8 cellular contexts compared by ENCODE assay signal in the genomic region with DNA sequence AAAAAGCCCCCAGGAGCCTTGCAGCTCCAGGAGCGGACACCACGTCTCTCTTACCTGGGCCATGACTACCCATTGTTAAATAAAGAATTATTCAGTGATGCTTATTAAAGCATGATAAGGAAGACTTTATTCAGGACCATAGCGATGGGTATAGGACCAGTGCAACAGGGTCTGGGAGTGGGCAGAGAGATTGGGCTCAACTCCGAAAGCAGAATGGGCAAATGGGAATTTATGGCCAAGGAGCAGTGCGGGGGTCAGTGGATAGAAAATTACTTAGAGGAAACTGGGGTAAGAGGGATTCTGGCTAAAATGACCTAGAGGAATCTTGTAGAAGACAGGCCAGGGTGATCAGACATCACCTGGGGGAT. TPM values are rescaled to one million over a fixed set of nuclear protein-coding genes. Genes with fewer than 3 reads are reported as not detected.
DNase-seq lines count a peak whose midpoint lies in the region; ATAC-seq and TF ChIP-seq lines count a peak whose summit lies in the region.

No MANE protein-coding gene starts in this region.

- no peak overlapping the region for H3K27ac ChIP-seq in ACC112 (ENCODE audit: low read depth, low read length)
- peak overlapping the region; percentile 15 for H3K27ac ChIP-seq in brain microvascular endothelial cell
- H3K27ac ChIP-seq in mesodermal cell (ENCODE audit: low read depth, low read length, severe bottlenecking): no peak overlapping the region

- ATAC-seq in HG02938 (IDR thresholded peaks at IDR 0.05; ENCODE audit: unreplicated experiment) (peak; percentile 9), HG02759 (IDR thresholded peaks at IDR 0.05; ENCODE audit: unreplicated experiment) (no peak)

- in situ Hi-C loops in brain microvascular endothelial cell (cut with HindIII; ENCODE audit: low pct_ligation_motif_present, low sequenced_read_pairs): no loop called here

- TF ChIP-seq CTCF in brain microvascular endothelial cell (IDR thresholded peaks at IDR 0.05; ENCODE audit: low read depth, low read length, missing control alignments): no peak

- WGBS in mesodermal cell (ENCODE audit: insufficient coverage in 2 of 2), 2 experiments: 96 to 97% methylated on average over 3 of the region's 5 CpGs

- H3K27me3 ChIP-seq in ACC112 (ENCODE audit: insufficient read depth, low read length): no peaks in the 10 kb centered on the region
- no peaks in the 10 kb centered on the region for H3K27me3 ChIP-seq in brain microvascular endothelial cell (replicated peaks)

- DNase-seq in brain microvascular endothelial cell (no peak), NCI-H526 (lab: John Stamatoyannopoulos, UW) (no peak), pons (ENCODE audit: low spot score) (no peak), DMS153 treated with DMSO at 0.1 percent for 48 hours (lab: John Stamatoyannopoulos, UW; ENCODE audit: unreplicated experiment) (no peak)

- H3K9me3 ChIP-seq in mesodermal cell (ENCODE audit: control insufficient read depth, low read length): no peaks in the 10 kb centered on the region

- H3K4me3 ChIP-seq in ACC112 (ENCODE audit: low read depth, low read length) (peak overlapping the region; percentile 91), brain microvascular endothelial cell (ENCODE audit: low read depth, low read length) (peak overlapping the region; percentile 82), mesodermal cell (ENCODE audit: extremely low read depth, insufficient read depth, low read length, poor library complexity, severe bottlenecking) (peak overlapping the region; percentile 98)

- H3K79me2 ChIP-seq in ACC112 (ENCODE audit: control insufficient read depth, insufficient read depth, low read length, unreplicated experiment): peaks cover 35% of the 10 kb centered on the region

- peak overlapping the region; percentile 94 for H2AFZ ChIP-seq in ACC112 (ENCODE audit: low read length, unreplicated experiment)

- H3K36me3 ChIP-seq in ACC112 (ENCODE audit: insufficient read depth, low read length): peaks cover 18% of the 10 kb centered on the region
- peaks cover 24% of the 10 kb centered on the region for H3K36me3 ChIP-seq in brain microvascular endothelial cell (replicated peaks)
- peaks cover 31% of the 10 kb centered on the region for H3K36me3 ChIP-seq in mesodermal cell (ENCODE audit: control insufficient read depth, insufficient read depth, low read length)

- H3K4me1 ChIP-seq in ACC112 (ENCODE audit: control insufficient read depth, insufficient read depth, low read length, unreplicated experiment): peaks cover 15% of the 10 kb centered on the region
- peaks cover 4% of the 10 kb centered on the region for H3K4me1 ChIP-seq in mesodermal cell (ENCODE audit: control insufficient read depth, insufficient read depth, low read length, poor library complexity, severe bottlenecking)

RNA-seq across cellular contexts. Expression of a gene that starts 0.6 kb away (rescaled TPM):
- polyA plus RNA-seq in mesodermal cell (2013, experiment 1 of 2): 317 TPM
- polyA plus RNA-seq in mesodermal cell (2013, experiment 2 of 2): 293 TPM
